16 cellular contexts compared by ENCODE assay signal in the genomic region with DNA sequence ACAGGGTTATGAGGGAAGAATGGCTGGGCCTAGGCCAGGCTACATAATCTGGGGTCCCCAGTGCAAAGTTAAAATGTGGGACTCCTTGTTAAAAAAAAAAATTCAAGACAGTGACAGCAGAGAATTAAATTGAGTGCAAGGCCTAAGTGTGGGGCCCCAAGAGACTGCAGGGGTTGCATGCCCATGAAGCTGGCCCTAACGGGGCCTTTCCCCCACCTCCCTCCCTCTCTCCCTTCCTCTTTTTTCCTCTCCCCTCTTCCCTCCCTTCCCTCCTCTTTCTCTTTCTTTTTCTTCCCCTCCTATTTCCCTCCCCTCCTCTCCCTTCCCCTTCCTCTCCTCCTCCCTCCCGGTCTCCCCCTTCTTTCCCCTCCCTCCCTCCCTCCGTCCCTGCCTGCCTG.
"Had no signal": no experiment of that assay in that cellular context is flagged by ENCODE, and none has a peak within 500 bp of the region (broad histone marks: within the 10 kb centered on the region; RNA-seq: fewer than 3 reads in every experiment).

No MANE protein-coding gene starts in this region.

- H3K4me1 ChIP-seq: ascending aorta, breast epithelium, pancreas had no signal

- H3K9me3 ChIP-seq: ascending aorta, breast epithelium, pancreas, SK-N-SH, tibial artery had no signal

- ATAC-seq: activated CD4-positive, CD25-positive, alpha-beta regulatory T cell treated with anti-CD3 and anti-CD28 coated beads, Interleukin-2, amount 50 U/mL, for 24 hours; left ventricle myocardium superior; pancreas; stimulated activated effector memory CD8-positive, alpha-beta T cell treated with anti-CD3 and anti-CD28 coated beads, Interleukin-12 subunit alpha, Interleukin-12 subunit beta, amount 100 ng/mL, for 72 hours; T-cell had no signal

- H3K9ac ChIP-seq: SK-N-SH had no signal

- H3K36me3 ChIP-seq: ascending aorta, breast epithelium, pancreas, tibial artery had no signal

- DNase-seq: activated CD4-positive, alpha-beta T cell treated with anti-CD3 and anti-CD28 coated beads, Interleukin-2, amount 50 U/mL, for 1 hour; activated CD8-positive, alpha-beta memory T cell treated with anti-CD3 and anti-CD28 coated beads for 24 hours; activated naive CD4-positive, alpha-beta T cell treated with Interleukin-2 at 50 U/mL for 16 hours; endodermal cell; hippocampal formation; left ventricle myocardium superior; mesendoderm; pancreas; SK-N-SH; T-cell; T-helper 9 cell; tibial artery had no signal

- H3K4me3 ChIP-seq: ascending aorta, breast epithelium, pancreas, tibial artery had no signal

- H3K4me2 ChIP-seq: SK-N-SH had no signal

- H3K27ac ChIP-seq: ascending aorta, breast epithelium, pancreas had no signal

- H3K27me3 ChIP-seq: ascending aorta, breast epithelium, pancreas, tibial artery had no signal
